In the genomic region with DNA sequence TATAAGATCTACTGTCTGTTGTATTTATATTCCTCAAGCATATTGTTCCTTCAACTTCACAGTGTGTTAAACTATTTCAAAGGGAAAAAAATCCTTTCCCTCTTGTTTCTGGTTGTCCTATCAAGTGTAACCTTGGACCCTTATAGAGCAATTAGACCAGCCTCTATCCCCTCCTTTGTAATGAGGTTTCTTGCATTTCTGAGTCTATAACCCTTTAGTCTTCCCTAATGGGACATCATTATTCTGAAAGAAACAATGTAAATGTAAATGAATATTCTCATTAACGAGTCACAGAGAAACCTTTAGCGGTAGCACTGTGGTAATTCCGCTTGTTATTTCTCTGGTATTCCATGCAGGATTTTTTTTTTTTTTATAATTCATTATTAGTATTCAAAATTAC, we compare ENCODE assay signal across 23 cellular contexts.
DNase-seq lines count a peak whose midpoint lies in the region; ATAC-seq, FAIRE-seq and TF ChIP-seq lines count a peak whose summit lies in the region.
"Had no signal": no experiment of that assay in that cellular context is flagged by ENCODE, and none has a peak within 500 bp of the region (broad histone marks: within the 10 kb centered on the region; RNA-seq: fewer than 3 reads in every experiment).

No MANE protein-coding gene starts in this region.

- peak; percentile 55 for FAIRE-seq in H1 (lab: Jason Lieb, UNC)
- FAIRE-seq: A549, GM12892, H54 had no signal

- H2BK12ac ChIP-seq in H1 (ENCODE audit: low read depth, low read length): no peak overlapping the region

- peaks cover 3% of the 10 kb centered on the region for H3K27me3 Mint-ChIP-seq in GM23338 (ENCODE audit: insufficient read depth, low read depth, poor library complexity)
- H3K27me3 Mint-ChIP-seq: CD4-positive, alpha-beta T cell; CD8-positive, alpha-beta memory T cell had no signal

- no peak overlapping the region for H3K4me3 ChIP-seq in GM23338
- H3K4me3 ChIP-seq in H1 (ENCODE audit: extremely low read depth in 1 of 4, insufficient read depth in 2 of 4, low read depth in 3 of 4, low read length in 4 of 4): no peak overlapping the region
- H3K4me3 ChIP-seq in brain microvascular endothelial cell (ENCODE audit: low read depth, low read length): no peak overlapping the region
- H3K4me3 ChIP-seq: A549; BLaER1 treated with 17β-estradiol and CSF1 and Interleukin-3, amounts not matched to agents 10 nM and 100 nM; GM23248; HAP-1 had no signal

- 32% methylated on average over 3 of the region's 3 CpGs; no CpG with 5 or more reads in 1 of the 2 experiments for WGBS in H1 (ENCODE audit: extremely low coverage in 1 of 2, insufficient coverage in 1 of 2, insufficient read length in 1 of 2, insufficient replicate concordance in 2 of 2, low coverage in 1 of 2, low lambda C conversion rate in 2 of 2, missing lambda C conversion rate in 1 of 2), 2 experiments

- H3K9me3 Mint-ChIP-seq in GM23338: no peaks in the 10 kb centered on the region
- H3K9me3 Mint-ChIP-seq: CD4-positive, alpha-beta T cell; HFFc6 had no signal

- H3K4me2 ChIP-seq in GM23338: no peak overlapping the region; the same call in 1 of the 2 replicates
- 0 out of 4 replicates have a peak overlapping the region, but pooled peaks of 1 of the 2 experiments have one; percentile 8 for H3K4me2 ChIP-seq in H1 (ENCODE audit: insufficient read depth in 1 of 2, low read depth in 2 of 2, low read length in 2 of 2)
- H3K4me2 ChIP-seq: A549; BLaER1 treated with 17β-estradiol and CSF1 and Interleukin-3, amounts not matched to agents 10 nM and 100 nM had no signal

- no peaks in the 10 kb centered on the region for H3K9me3 ChIP-seq in H1 (ENCODE audit: insufficient read depth in 2 of 2, low read depth in 1 of 2, low read length in 1 of 2)
- H3K9me3 ChIP-seq: A549; BE2C; BLaER1 treated with 17β-estradiol and CSF1 and Interleukin-3, amounts not matched to agents 10 nM and 100 nM; HAP-1 had no signal

- H3K23ac ChIP-seq in H1 (ENCODE audit: insufficient read length): no peak overlapping the region

- no peaks in the 10 kb centered on the region for H3K9me2 ChIP-seq in GM23338 (ENCODE audit: insufficient read depth)

- no peaks in the 10 kb centered on the region for H3K23me2 ChIP-seq in H1 (ENCODE audit: low read depth, low read length)

- no peak for DNase-seq in GM23338 (ENCODE audit: low spot score)
- DNase-seq in H1 (ENCODE audit: low read depth in 1 of 2, low spot score in 2 of 2): no peak
- DNase-seq in brain microvascular endothelial cell: no peak
- no peak for DNase-seq in stimulated activated CD4-positive, alpha-beta T cell treated with anti-CD3 and anti-CD28 coated beads, Interleukin-4, amount 100 ng/mL, for 24 hours
- DNase-seq: 8988T; ACHN; AML-193; BE2C; CD4-positive, alpha-beta T cell; CD8-positive, alpha-beta memory T cell; DMS53; DMS79 treated with DMSO at 0.1 percent for 48 hours; GF-D8; GM23248; HFFc6 had no signal

- POLR2A ChIA-PET in H1 (lab: Charles Lee; ENCODE audit: partially characterized antibody): no interaction called here

- H3K14ac ChIP-seq in H1 (ENCODE audit: insufficient read length): no peak overlapping the region

- TF ChIP-seq POLR2A in H1 (IDR thresholded peaks at IDR 0.05; ENCODE audit: control extremely low read depth in 1 of 2, low read depth in 2 of 2, low read length in 2 of 2): no peak

- H3K27me3 ChIP-seq in GM23338 (ENCODE audit: insufficient read depth): no peaks in the 10 kb centered on the region
- H3K27me3 ChIP-seq in H1 (replicated peaks in 1 of 4; ENCODE audit: control insufficient read depth in 3 of 4, extremely low read depth in 1 of 4, insufficient read depth in 3 of 4, low read length in 3 of 4): no peaks in the 10 kb centered on the region
- H3K27me3 ChIP-seq in brain microvascular endothelial cell (replicated peaks): no peaks in the 10 kb centered on the region
- H3K27me3 ChIP-seq: BE2C; BLaER1 treated with 17β-estradiol and CSF1 and Interleukin-3, amounts not matched to agents 10 nM and 100 nM had no signal

- H4K20me1 ChIP-seq in GM23338 (replicated peaks; ENCODE audit: insufficient read depth) (no peaks in the 10 kb centered on the region), H1 (replicated peaks in 1 of 2; ENCODE audit: control insufficient read depth in 1 of 2, insufficient read depth in 2 of 2, low read length in 2 of 2) (no peaks in the 10 kb centered on the region)
- H4K20me1 ChIP-seq: BLaER1 treated with 17β-estradiol and CSF1 and Interleukin-3, amounts not matched to agents 10 nM and 100 nM had no signal

- no peak overlapping the region for H4K8ac ChIP-seq in H1 (ENCODE audit: extremely low read depth, insufficient read depth, low read length)

- H3K4me3 Mint-ChIP-seq in GM23338: no peak overlapping the region
- H3K4me3 Mint-ChIP-seq: CD14-positive monocyte; CD4-positive, alpha-beta T cell; CD8-positive, alpha-beta memory T cell; HFFc6 had no signal

- H3K27ac Mint-ChIP-seq in GM23338: no peak overlapping the region
- H3K27ac Mint-ChIP-seq: CD14-positive monocyte; CD4-positive, alpha-beta T cell; CD8-positive, alpha-beta memory T cell; HFFc6 had no signal

- peaks cover 12% of the 10 kb centered on the region for H3K4me1 Mint-ChIP-seq in GM23338
- H3K4me1 Mint-ChIP-seq: CD14-positive monocyte; CD8-positive, alpha-beta memory T cell had no signal

- CTCF ChIA-PET in H1 (lab: Charles Lee; ENCODE audit: partially characterized antibody): no interaction called here

- H3K18ac ChIP-seq in H1 (ENCODE audit: extremely low read depth, low read length): no peak overlapping the region

- in situ Hi-C loops in brain microvascular endothelial cell (cut with HindIII; ENCODE audit: low pct_ligation_motif_present, low sequenced_read_pairs): no loop called here

- H3K27ac ChIP-seq in 22Rv1 (0 out of 2 replicates have a peak overlapping the region, but pooled peaks have one; percentile 18), GM23338 (ENCODE audit: low read depth) (no peak overlapping the region), H1 (ENCODE audit: low read depth, low read length) (no peak overlapping the region), brain microvascular endothelial cell (no peak overlapping the region)
- H3K27ac ChIP-seq: A549; BLaER1 treated with 17β-estradiol and CSF1 and Interleukin-3, amounts not matched to agents 10 nM and 100 nM; GM23248 had no signal

- H3K36me3 ChIP-seq in GM23338 (ENCODE audit: insufficient read depth) (no peaks in the 10 kb centered on the region), H1 (ENCODE audit: control insufficient read depth in 2 of 4, insufficient read depth in 4 of 4, low read length in 3 of 4) (no peaks in the 10 kb centered on the region; a peak in 1 of 8 replicates), brain microvascular endothelial cell (replicated peaks) (no peaks in the 10 kb centered on the region)
- H3K36me3 ChIP-seq: BE2C, HAP-1 had no signal

- H2BK120ac ChIP-seq in H1 (replicated peaks; ENCODE audit: low read depth, low read length): no peak overlapping the region

- H4K5ac ChIP-seq in H1 (ENCODE audit: insufficient read length, low read depth, low read length): no peak overlapping the region

- peaks cover 8% of the 10 kb centered on the region; the same call in 1 of the 2 replicates for H3K4me1 ChIP-seq in GM23338 (ENCODE audit: insufficient read depth)
- peaks cover 0 to 2% (median 0%) of the 10 kb centered on the region in 4 experiments; a peak in 2 of 7 replicates for H3K4me1 ChIP-seq in H1 (replicated peaks in 1 of 4; ENCODE audit: control insufficient read depth in 3 of 4, insufficient read depth in 4 of 4, low read length in 3 of 4)
- H3K4me1 ChIP-seq: A549; BE2C; BLaER1 treated with 17β-estradiol and CSF1 and Interleukin-3, amounts not matched to agents 10 nM and 100 nM; HAP-1 had no signal

- no peak overlapping the region for H4K91ac ChIP-seq in H1 (replicated peaks; ENCODE audit: insufficient read length, low read length)

- H2BK15ac ChIP-seq in H1 (ENCODE audit: low read length): no peak overlapping the region

- TF ChIP-seq CTCF in 22Rv1 (IDR thresholded peaks at IDR 0.05): no peak
- TF ChIP-seq CTCF in GM23338 (conservative IDR thresholded peaks at IDR 0.05; ENCODE audit: low read depth in 2 of 2): no peak
- no peak for TF ChIP-seq CTCF in H1 (IDR thresholded peaks at IDR 0.05; ENCODE audit: control extremely low read depth in 1 of 3, insufficient read depth in 1 of 3, low read depth in 1 of 3, low read length in 3 of 3)
- no peak for TF ChIP-seq CTCF in brain microvascular endothelial cell (IDR thresholded peaks at IDR 0.05; ENCODE audit: low read depth, low read length, missing control alignments)

- H3K9ac ChIP-seq in H1 (replicated peaks in 1 of 4; ENCODE audit: extremely low read depth in 1 of 4, low read depth in 3 of 4, low read length in 3 of 4): no peak overlapping the region
- H3K9ac ChIP-seq: BLaER1 treated with 17β-estradiol and CSF1 and Interleukin-3, amounts not matched to agents 10 nM and 100 nM; GM23248 had no signal

- TF ChIP-seq RAD21 in H1 (IDR thresholded peaks at IDR 0.05 in 1 of 2, conservative IDR thresholded peaks at IDR 0.05 in 1 of 2; ENCODE audit: low read depth in 2 of 2, low read length in 2 of 2): no peak

- H3F3A ChIP-seq in GM23338 (replicated peaks; ENCODE audit: low read depth): no peaks in the 10 kb centered on the region

- no peak overlapping the region for H3K4ac ChIP-seq in H1 (replicated peaks; ENCODE audit: insufficient read length, low read depth, low read length)

- no peak overlapping the region for H2BK5ac ChIP-seq in H1 (ENCODE audit: low read depth, low read length)

- H2AK5ac ChIP-seq in H1 (ENCODE audit: low read depth, low read length): no peak overlapping the region

- no peak overlapping the region for H3K56ac ChIP-seq in H1 (replicated peaks; ENCODE audit: insufficient read length, low read depth, low read length)

- H3K36me3 Mint-ChIP-seq in GM23338 (ENCODE audit: low read depth): peaks cover 3% of the 10 kb centered on the region; the same call in 1 of the 3 replicates
- H3K36me3 Mint-ChIP-seq: CD8-positive, alpha-beta memory T cell had no signal

- no peak overlapping the region for H2BK20ac ChIP-seq in H1 (ENCODE audit: low read length)

- ATAC-seq in GM23338 (peak; percentile 55; the same call in 2 of the 3 replicates), HG02840 (IDR thresholded peaks at IDR 0.05; ENCODE audit: low FRiP score, unreplicated experiment) (no peak)
- ATAC-seq: A549 had no signal

- no peak for TF ChIP-seq EP300 in H1 (IDR thresholded peaks at IDR 0.05; ENCODE audit: borderline replicate concordance in 1 of 2, low read depth in 2 of 2, low read length in 2 of 2)

- H3K79me2 ChIP-seq in GM23338 (replicated peaks; ENCODE audit: insufficient read depth) (no peaks in the 10 kb centered on the region), H1 (ENCODE audit: control insufficient read depth in 1 of 2, insufficient read depth in 2 of 2, low read length in 2 of 2) (no peaks in the 10 kb centered on the region)

- no peaks in the 10 kb centered on the region for H3K79me1 ChIP-seq in H1 (ENCODE audit: low read depth, low read length)

- H2AFZ ChIP-seq in GM23338 (no peak overlapping the region), H1 (ENCODE audit: low read length) (no peak overlapping the region)
- H2AFZ ChIP-seq: GM23248 had no signal

TF ChIP-seq in H1, 55 proteins besides CTCF, POLR2A, EP300 and RAD21 (continues in another document):
- TF ChIP-seq KDM4A (IDR thresholded peaks at IDR 0.05; ENCODE audit: low read depth, low read length, severe bottlenecking) (no peak), BACH1 (IDR thresholded peaks at IDR 0.05; ENCODE audit: low read length) (no peak), RFX5 (IDR thresholded peaks at IDR 0.05; ENCODE audit: borderline replicate concordance, low read depth, low read length) (no peak), CREB1 (IDR thresholded peaks at IDR 0.05) (no peak)
